ENCODE assay signal across 1 cellular context in the genomic region with DNA sequence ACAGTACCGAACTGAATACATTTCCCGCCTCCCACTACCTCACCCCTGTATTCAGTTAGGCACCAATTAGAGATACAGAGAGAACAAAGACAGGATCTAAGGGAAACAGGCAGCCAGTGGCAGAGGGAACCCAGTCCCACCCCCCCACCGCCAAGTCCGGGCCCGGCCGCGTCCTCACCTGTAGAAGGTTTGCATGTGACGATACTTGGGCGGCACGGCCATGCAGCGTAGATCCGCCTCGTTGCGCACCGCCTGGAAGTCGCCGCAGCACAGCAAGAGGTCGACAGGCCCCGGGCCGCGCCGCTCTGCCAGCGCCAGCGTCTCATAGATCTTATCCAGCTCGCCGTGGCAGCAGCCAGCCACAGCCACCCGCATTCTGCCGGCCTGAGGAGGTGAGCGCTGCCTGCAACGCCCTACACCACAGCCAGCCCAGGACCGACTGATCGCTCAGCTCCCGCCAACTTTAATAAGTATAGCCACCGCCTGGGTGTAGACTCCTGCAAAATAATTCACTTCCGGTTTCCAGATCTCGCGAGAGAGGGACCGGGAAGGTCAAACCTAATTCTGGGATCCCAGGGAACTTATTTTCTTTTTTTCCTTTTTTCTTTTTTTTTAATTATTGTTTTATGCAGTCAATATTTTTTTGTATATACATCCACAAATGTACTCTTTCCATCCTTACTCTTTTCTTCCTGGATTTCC.
TF ChIP-seq lines count a peak whose summit lies in the region.

Gene DBR1, minus strand, starts transcription at position 501 of the 702 bp plus-strand sequence. Its CDS starts 126 bp downstream, at position 375.

TF ChIP-seq in K562, 482 proteins besides CTCF, POLR2A, EP300 and RAD21 (continued from another document and continues in another):
- peak; percentile 58; the same call in 1 of the 2 replicates for TF ChIP-seq MGA (IDR thresholded peaks at IDR 0.05)
- TF ChIP-seq SMAD2 (IDR thresholded peaks at IDR 0.05; ENCODE audit: low read depth, low read length) = no peak
- no peak for TF ChIP-seq KAT2B (IDR thresholded peaks at IDR 0.05; ENCODE audit: low read depth, low read length)
- no peak for TF ChIP-seq ZNF124 (CRISPR knock-in tag; IDR thresholded peaks at IDR 0.05)
- TF ChIP-seq ZNF695 (CRISPR knock-in tag; IDR thresholded peaks at IDR 0.05) = no peak
- TF ChIP-seq SMAD1 (IDR thresholded peaks at IDR 0.05; ENCODE audit: low read depth, low read length, partially characterized antibody) = no peak
- TF ChIP-seq MAFF (IDR thresholded peaks at IDR 0.05; ENCODE audit: low read length) = peak; percentile 61
- TF ChIP-seq ATF1 (CRISPR knock-in tag; IDR thresholded peaks at IDR 0.05) = no peak
- TF ChIP-seq ATF1 (tag; IDR thresholded peaks at IDR 0.05) = peak; percentile 42
- peak in 1 of 2 experiments; percentile 47; a peak in 2 of 4 replicates for TF ChIP-seq MAZ (CRISPR knock-in tag; conservative IDR thresholded peaks at IDR 0.05 in 1 of 2, IDR thresholded peaks at IDR 0.05 in 1 of 2)
- peak; percentile 90 for TF ChIP-seq ELF1 (tag; IDR thresholded peaks at IDR 0.05)
- TF ChIP-seq ZNF512 (tag; IDR thresholded peaks at IDR 0.05) = peak; percentile 85; the same call in 1 of the 2 replicates
- TF ChIP-seq, protein P1, sequence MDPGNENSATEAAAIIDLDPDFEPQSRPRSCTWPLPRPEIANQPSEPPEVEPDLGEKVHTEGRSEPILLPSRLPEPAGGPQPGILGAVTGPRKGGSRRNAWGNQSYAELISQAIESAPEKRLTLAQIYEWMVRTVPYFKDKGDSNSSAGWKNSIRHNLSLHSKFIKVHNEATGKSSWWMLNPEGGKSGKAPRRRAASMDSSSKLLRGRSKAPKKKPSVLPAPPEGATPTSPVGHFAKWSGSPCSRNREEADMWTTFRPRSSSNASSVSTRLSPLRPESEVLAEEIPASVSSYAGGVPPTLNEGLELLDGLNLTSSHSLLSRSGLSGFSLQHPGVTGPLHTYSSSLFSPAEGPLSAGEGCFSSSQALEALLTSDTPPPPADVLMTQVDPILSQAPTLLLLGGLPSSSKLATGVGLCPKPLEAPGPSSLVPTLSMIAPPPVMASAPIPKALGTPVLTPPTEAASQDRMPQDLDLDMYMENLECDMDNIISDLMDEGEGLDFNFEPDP (CRISPR knock-in tag; IDR thresholded peaks at IDR 0.05) = no peak
- no peak for TF ChIP-seq ZBED1 (IDR thresholded peaks at IDR 0.05)
- TF ChIP-seq HINFP (tag; conservative IDR thresholded peaks at IDR 0.05; ENCODE audit: low read depth) = 0 out of 2 replicates have a peak, but pooled peaks have one; percentile 19
- TF ChIP-seq POLR2H (tag; IDR thresholded peaks at IDR 0.05; ENCODE audit: low read depth) = peak; percentile 78
- TF ChIP-seq, protein P2, sequence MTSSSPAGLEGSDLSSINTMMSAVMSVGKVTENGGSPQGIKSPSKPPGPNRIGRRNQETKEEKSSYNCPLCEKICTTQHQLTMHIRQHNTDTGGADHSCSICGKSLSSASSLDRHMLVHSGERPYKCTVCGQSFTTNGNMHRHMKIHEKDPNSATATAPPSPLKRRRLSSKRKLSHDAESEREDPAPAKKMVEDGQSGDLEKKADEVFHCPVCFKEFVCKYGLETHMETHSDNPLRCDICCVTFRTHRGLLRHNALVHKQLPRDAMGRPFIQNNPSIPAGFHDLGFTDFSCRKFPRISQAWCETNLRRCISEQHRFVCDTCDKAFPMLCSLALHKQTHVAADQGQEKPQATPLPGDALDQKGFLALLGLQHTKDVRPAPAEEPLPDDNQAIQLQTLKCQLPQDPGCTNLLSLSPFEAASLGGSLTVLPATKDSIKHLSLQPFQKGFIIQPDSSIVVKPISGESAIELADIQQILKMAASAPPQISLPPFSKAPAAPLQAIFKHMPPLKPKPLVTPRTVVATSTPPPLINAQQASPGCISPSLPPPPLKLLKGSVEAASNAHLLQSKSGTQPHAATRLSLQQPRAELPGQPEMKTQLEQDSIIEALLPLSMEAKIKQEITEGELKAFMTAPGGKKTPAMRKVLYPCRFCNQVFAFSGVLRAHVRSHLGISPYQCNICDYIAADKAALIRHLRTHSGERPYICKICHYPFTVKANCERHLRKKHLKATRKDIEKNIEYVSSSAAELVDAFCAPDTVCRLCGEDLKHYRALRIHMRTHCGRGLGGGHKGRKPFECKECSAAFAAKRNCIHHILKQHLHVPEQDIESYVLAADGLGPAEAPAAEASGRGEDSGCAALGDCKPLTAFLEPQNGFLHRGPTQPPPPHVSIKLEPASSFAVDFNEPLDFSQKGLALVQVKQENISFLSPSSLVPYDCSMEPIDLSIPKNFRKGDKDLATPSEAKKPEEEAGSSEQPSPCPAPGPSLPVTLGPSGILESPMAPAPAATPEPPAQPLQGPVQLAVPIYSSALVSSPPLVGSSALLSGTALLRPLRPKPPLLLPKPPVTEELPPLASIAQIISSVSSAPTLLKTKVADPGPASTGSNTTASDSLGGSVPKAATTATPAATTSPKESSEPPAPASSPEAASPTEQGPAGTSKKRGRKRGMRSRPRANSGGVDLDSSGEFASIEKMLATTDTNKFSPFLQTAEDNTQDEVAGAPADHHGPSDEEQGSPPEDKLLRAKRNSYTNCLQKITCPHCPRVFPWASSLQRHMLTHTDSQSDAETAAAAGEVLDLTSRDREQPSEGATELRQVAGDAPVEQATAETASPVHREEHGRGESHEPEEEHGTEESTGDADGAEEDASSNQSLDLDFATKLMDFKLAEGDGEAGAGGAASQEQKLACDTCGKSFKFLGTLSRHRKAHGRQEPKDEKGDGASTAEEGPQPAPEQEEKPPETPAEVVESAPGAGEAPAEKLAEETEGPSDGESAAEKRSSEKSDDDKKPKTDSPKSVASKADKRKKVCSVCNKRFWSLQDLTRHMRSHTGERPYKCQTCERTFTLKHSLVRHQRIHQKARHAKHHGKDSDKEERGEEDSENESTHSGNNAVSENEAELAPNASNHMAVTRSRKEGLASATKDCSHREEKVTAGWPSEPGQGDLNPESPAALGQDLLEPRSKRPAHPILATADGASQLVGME (CRISPR knock-in tag; IDR thresholded peaks at IDR 0.05) = no peak
- TF ChIP-seq IRF2 (CRISPR knock-in tag; IDR thresholded peaks at IDR 0.05) = no peak
- TF ChIP-seq HES1 (IDR thresholded peaks at IDR 0.05; ENCODE audit: low read depth) = no peak
- no peak for TF ChIP-seq ZFP30 (CRISPR knock-in tag; IDR thresholded peaks at IDR 0.05; ENCODE audit: borderline replicate concordance)
- 0 out of 2 replicates have a peak, but pooled peaks have one; percentile 24 for TF ChIP-seq ETV5 (CRISPR knock-in tag; IDR thresholded peaks at IDR 0.05; ENCODE audit: low read depth)
- no peak for TF ChIP-seq E2F4 (CRISPR knock-in tag; IDR thresholded peaks at IDR 0.05; ENCODE audit: low read depth)
- no peak for TF ChIP-seq MCM5 (IDR thresholded peaks at IDR 0.05; ENCODE audit: low read depth)
